In genomic region chr6:107491059-107491609, GRCh38 we compare ENCODE assay signal across 1 cellular context.
TF ChIP-seq lines count a peak whose summit lies in the region.

No MANE protein-coding gene starts in this region.

TF ChIP-seq in HEK293, 187 proteins besides CTCF, POLR2A, EP300 and RAD21 (continued from another document and continues in another):
- TF ChIP-seq ZNF280C (tag by site-specific recombination; IDR thresholded peaks at IDR 0.05), result no peak
- no peak for TF ChIP-seq TCF7L2 (IDR thresholded peaks at IDR 0.05; ENCODE audit: borderline replicate concordance, low read depth, low read length)
- TF ChIP-seq ZBTB6 (tag by site-specific recombination; IDR thresholded peaks at IDR 0.05), result no peak
- TF ChIP-seq OSR2 (tag by site-specific recombination; IDR thresholded peaks at IDR 0.05), result no peak
- TF ChIP-seq ZNF155 (tag by site-specific recombination; IDR thresholded peaks at IDR 0.05), result no peak
- no peak for TF ChIP-seq ZNF830 (tag by site-specific recombination; IDR thresholded peaks at IDR 0.05; ENCODE audit: low read depth)
- no peak for TF ChIP-seq FEZF1 (tag by site-specific recombination; IDR thresholded peaks at IDR 0.05)
- no peak for TF ChIP-seq KLF7 (tag by site-specific recombination; IDR thresholded peaks at IDR 0.05; ENCODE audit: borderline replicate concordance)
- TF ChIP-seq TSHZ1 (tag by site-specific recombination; IDR thresholded peaks at IDR 0.05; ENCODE audit: borderline replicate concordance), result no peak
- peak; percentile 85 for TF ChIP-seq HIC1 (tag by site-specific recombination; IDR thresholded peaks at IDR 0.05)
- peak; percentile 36 for TF ChIP-seq ZNF335 (tag by site-specific recombination; conservative IDR thresholded peaks at IDR 0.05)
- TF ChIP-seq ZNF747 (tag by site-specific recombination; IDR thresholded peaks at IDR 0.05), result no peak
- no peak; the same call in 1 of the 2 replicates for TF ChIP-seq ZNF76 (tag by site-specific recombination; IDR thresholded peaks at IDR 0.05; ENCODE audit: borderline replicate concordance, low read depth)
- no peak for TF ChIP-seq ZNF248 (tag by site-specific recombination; IDR thresholded peaks at IDR 0.05)
- peak; percentile 93 for TF ChIP-seq ZIC2 (tag by site-specific recombination; IDR thresholded peaks at IDR 0.05)
- no peak for TF ChIP-seq ZNF169 (tag by site-specific recombination; IDR thresholded peaks at IDR 0.05)
- TF ChIP-seq SP3 (tag by site-specific recombination; IDR thresholded peaks at IDR 0.05), result peak; percentile 47; the same call in 1 of the 2 replicates
- TF ChIP-seq GLI4 (tag by site-specific recombination; IDR thresholded peaks at IDR 0.05), result no peak
- no peak for TF ChIP-seq ZNF121 (tag by site-specific recombination; IDR thresholded peaks at IDR 0.05)
- TF ChIP-seq HOXD13 (CRISPR knock-in tag; IDR thresholded peaks at IDR 0.05; ENCODE audit: borderline replicate concordance), result 0 out of 2 replicates have a peak, but pooled peaks have one; percentile 21
- TF ChIP-seq ZNF560 (tag by site-specific recombination; IDR thresholded peaks at IDR 0.05; ENCODE audit: borderline replicate concordance), result no peak
- 0 out of 2 replicates have a peak, but pooled peaks have one; percentile 9 for TF ChIP-seq GLIS1 (tag by site-specific recombination; IDR thresholded peaks at IDR 0.05)
- no peak for TF ChIP-seq ZNF776 (tag by site-specific recombination; IDR thresholded peaks at IDR 0.05; ENCODE audit: borderline replicate concordance)
- TF ChIP-seq ZSCAN23 (tag by site-specific recombination; IDR thresholded peaks at IDR 0.05), result no peak
- TF ChIP-seq REST (tag by site-specific recombination; IDR thresholded peaks at IDR 0.05), result 0 out of 2 replicates have a peak, but pooled peaks have one; percentile 44
- no peak for TF ChIP-seq ZNF132 (tag by site-specific recombination; IDR thresholded peaks at IDR 0.05; ENCODE audit: borderline replicate concordance)
- TF ChIP-seq ZNF670 (tag by site-specific recombination; IDR thresholded peaks at IDR 0.05; ENCODE audit: low read depth), result no peak
- no peak for TF ChIP-seq ZNF221 (tag by site-specific recombination; IDR thresholded peaks at IDR 0.05; ENCODE audit: borderline replicate concordance)
- TF ChIP-seq ZNF433 (tag by site-specific recombination; IDR thresholded peaks at IDR 0.05; ENCODE audit: low read depth), result no peak
- TF ChIP-seq ZNF10 (tag by site-specific recombination; IDR thresholded peaks at IDR 0.05), result no peak
- no peak for TF ChIP-seq ZSCAN16 (tag by site-specific recombination; IDR thresholded peaks at IDR 0.05)
- TF ChIP-seq ZFP69B (tag by site-specific recombination; IDR thresholded peaks at IDR 0.05), result no peak
- TF ChIP-seq ZNF2 (tag by site-specific recombination; IDR thresholded peaks at IDR 0.05), result peak; percentile 74
- no peak for TF ChIP-seq ZNF549 (tag by site-specific recombination; IDR thresholded peaks at IDR 0.05)
- no peak for TF ChIP-seq ZNF580 (tag by site-specific recombination; IDR thresholded peaks at IDR 0.05)
- TF ChIP-seq ZNF518A (tag by site-specific recombination; conservative IDR thresholded peaks at IDR 0.05; ENCODE audit: low read depth), result no peak
- TF ChIP-seq GLIS2 (tag by site-specific recombination; IDR thresholded peaks at IDR 0.05), result peak; percentile 91
- TF ChIP-seq ZNF701 (tag by site-specific recombination; IDR thresholded peaks at IDR 0.05), result no peak
- TF ChIP-seq SALL2 (tag by site-specific recombination; IDR thresholded peaks at IDR 0.05; ENCODE audit: borderline replicate concordance), result no peak
- no peak; the same call in 1 of the 2 replicates for TF ChIP-seq ZNF629 (tag by site-specific recombination; IDR thresholded peaks at IDR 0.05)
- TF ChIP-seq OVOL3 (tag by site-specific recombination; IDR thresholded peaks at IDR 0.05), result no peak
- no peak for TF ChIP-seq ZNF37A (tag by site-specific recombination; IDR thresholded peaks at IDR 0.05)
- TF ChIP-seq MEIS1 (CRISPR knock-in tag; IDR thresholded peaks at IDR 0.05; ENCODE audit: borderline replicate concordance), result no peak
- TF ChIP-seq ZNF140 (tag by site-specific recombination; IDR thresholded peaks at IDR 0.05), result no peak
- no peak for TF ChIP-seq ZNF558 (tag by site-specific recombination; IDR thresholded peaks at IDR 0.05)
- TF ChIP-seq KLF16 (tag by site-specific recombination; IDR thresholded peaks at IDR 0.05), result 0 out of 2 replicates have a peak, but pooled peaks have one; percentile 17
- no peak for TF ChIP-seq IKZF3 (tag by site-specific recombination; IDR thresholded peaks at IDR 0.05)
- no peak for TF ChIP-seq ZNF664 (tag by site-specific recombination; IDR thresholded peaks at IDR 0.05)
- no peak for TF ChIP-seq ZNF585B (tag by site-specific recombination; IDR thresholded peaks at IDR 0.05)
